In genomic region chr1:246565751-246566127, GRCh38 we compare ENCODE assay signal across 8 cellular contexts.
DNase-seq lines count a peak whose midpoint lies in the region; ATAC-seq and TF ChIP-seq lines count a peak whose summit lies in the region.

No MANE protein-coding gene starts in this region.

- no peaks in the 10 kb centered on the region for H3K27me3 ChIP-seq in stomach smooth muscle (ENCODE audit: control insufficient read depth in 1 of 2, insufficient read depth in 2 of 2, low read length in 2 of 2)

- peak overlapping the region; percentile 81 to 93 for H3K9ac ChIP-seq in stomach smooth muscle (ENCODE audit: low read length in 2 of 2)

- H3K9me3 ChIP-seq in stomach smooth muscle (ENCODE audit: control insufficient read depth in 2 of 2, low read length in 2 of 2): no peaks in the 10 kb centered on the region

- H3K27ac Mint-ChIP-seq in activated naive CD8-positive, alpha-beta T cell: peak overlapping the region; percentile 93

- peak overlapping the region; percentile 89 for H3K27ac ChIP-seq in stomach smooth muscle (ENCODE audit: low read length)

- TF ChIP-seq CTCF in GM12864 (IDR thresholded peaks at IDR 0.05; ENCODE audit: low read depth, low read length, missing control alignments): no peak

- H3K36me3 ChIP-seq in stomach smooth muscle (ENCODE audit: control insufficient read depth in 2 of 2, insufficient read depth in 2 of 2, low read length in 2 of 2): peaks cover 5 to 6% of the 10 kb centered on the region in 2 donors

- H3K4me3 Mint-ChIP-seq in activated naive CD8-positive, alpha-beta T cell: peak overlapping the region; percentile 98

- ATAC-seq in HG03159 (IDR thresholded peaks at IDR 0.05; ENCODE audit: unreplicated experiment): peak; percentile 1
- no peak for ATAC-seq in GM18517 (IDR thresholded peaks at IDR 0.05; ENCODE audit: unreplicated experiment)
- no peak for ATAC-seq in HG03139 (IDR thresholded peaks at IDR 0.05; ENCODE audit: unreplicated experiment)

- peak overlapping the region; percentile 92 for H3K4me3 ChIP-seq in GM12864 (ENCODE audit: low read depth, low read length)
- peak overlapping the region; percentile 88 to 99 for H3K4me3 ChIP-seq in stomach smooth muscle (ENCODE audit: low read length in 2 of 2)

- DNase-seq in GM12864 (ENCODE audit: low read depth) (no peak), iPS-NIHi11 (ENCODE audit: low spot score) (peak; percentile 27)
- DNase-seq in activated CD4-positive, CD25-positive, alpha-beta regulatory T cell (lab: John Stamatoyannopoulos, UW): no peak

- H3K9me3 Mint-ChIP-seq in activated naive CD8-positive, alpha-beta T cell (ENCODE audit: low read depth): no peaks in the 10 kb centered on the region

- peaks cover 45% of the 10 kb centered on the region for H3K4me1 Mint-ChIP-seq in activated naive CD8-positive, alpha-beta T cell (ENCODE audit: low read depth)

- peaks cover 6% of the 10 kb centered on the region for H3K36me3 Mint-ChIP-seq in activated naive CD8-positive, alpha-beta T cell

- H3K27me3 Mint-ChIP-seq in activated naive CD8-positive, alpha-beta T cell: no peaks in the 10 kb centered on the region

- H3K4me1 ChIP-seq in stomach smooth muscle (ENCODE audit: control insufficient read depth, insufficient read depth, low read length): peaks cover 16% of the 10 kb centered on the region
